In the genomic region with DNA sequence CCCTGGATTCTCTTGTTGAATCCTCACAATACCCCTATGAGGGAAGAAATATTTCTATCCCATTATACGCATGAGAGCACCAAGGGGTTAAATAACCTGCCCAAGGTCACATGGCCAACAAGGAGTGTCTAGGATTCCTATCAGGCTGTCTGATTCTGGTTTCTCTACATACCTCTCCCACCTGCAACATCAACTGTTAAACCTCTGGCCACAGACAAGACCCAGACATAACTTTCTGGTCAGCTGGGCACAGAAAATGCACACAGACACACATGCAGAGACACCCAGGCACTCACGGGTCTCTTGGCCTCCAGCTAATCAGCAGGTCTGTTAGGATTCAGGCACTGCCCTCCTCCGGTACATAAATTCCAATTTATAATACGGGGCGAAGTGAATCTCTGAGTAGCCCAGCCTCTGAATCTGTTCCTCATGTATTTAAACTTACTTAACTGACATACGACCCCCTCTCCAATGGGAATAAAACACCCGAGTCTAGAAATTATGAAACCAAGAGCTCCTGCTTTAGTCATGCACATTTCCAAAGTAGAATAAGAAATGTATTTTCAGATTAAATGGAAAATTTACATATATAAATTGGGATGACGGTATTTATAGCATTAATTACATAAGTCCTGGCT, we compare ENCODE assay signal across 8 cellular contexts. TPM values are rescaled to one million over a fixed set of nuclear protein-coding genes. Genes with fewer than 3 reads are reported as not detected.
DNase-seq lines count a peak whose midpoint lies in the region; ATAC-seq and TF ChIP-seq lines count a peak whose summit lies in the region.

No MANE protein-coding gene starts in this region.

- intact Hi-C loops in esophagus squamous epithelium (cut with DNase I): no loop called here

- 24 to 26% methylated on average over 7 of the region's 8 CpGs for WGBS in esophagus squamous epithelium, 2 donors

- TF ChIP-seq POLR2A in esophagus squamous epithelium (IDR thresholded peaks at IDR 0.05): no peak

- H3K27me3 ChIP-seq in esophagus squamous epithelium: no peaks in the 10 kb centered on the region

- H3K4me1 ChIP-seq in esophagus squamous epithelium: peaks cover 34 to 70% (median 43%) of the 10 kb centered on the region in 3 donors

- DNase-seq in ELF-1 (ENCODE audit: low read depth, low spot score): peak; percentile 40
- DNase-seq in SK-N-MC (ENCODE audit: low read depth, low spot score): no peak
- no peak for DNase-seq in esophagus squamous epithelium (lab: John Stamatoyannopoulos, UW)
- DNase-seq in pons (ENCODE audit: low spot score): peak; percentile 61
- DNase-seq in DMS114 treated with DMSO at 0.1 percent for 48 hours (lab: John Stamatoyannopoulos, UW; ENCODE audit: unreplicated experiment): no peak
- no peak for DNase-seq in AG08396 (ENCODE audit: low spot score)
- no peak for DNase-seq in putamen (ENCODE audit: low spot score)

- no peak overlapping the region for H3K27ac ChIP-seq in SK-N-MC
- H3K27ac ChIP-seq in esophagus squamous epithelium: peak overlapping the region; percentile 82 to 91 (median 87)

- ATAC-seq in HG02798 (IDR thresholded peaks at IDR 0.05; ENCODE audit: poor library complexity, unreplicated experiment): no peak

- H3K4me3 ChIP-seq in SK-N-MC (peak overlapping the region; percentile 82), esophagus squamous epithelium (peak overlapping the region in 3 of 4 donors; percentile 80 to 96 (median 93))

- H3K9me3 ChIP-seq in SK-N-MC (ENCODE audit: low read depth, low read length): no peaks in the 10 kb centered on the region
- no peaks in the 10 kb centered on the region for H3K9me3 ChIP-seq in esophagus squamous epithelium

- H3K9ac ChIP-seq in SK-N-MC (ENCODE audit: insufficient read length): no peak overlapping the region

- no peak for TF ChIP-seq CTCF in esophagus squamous epithelium (IDR thresholded peaks at IDR 0.05)

- H3K36me3 ChIP-seq in SK-N-MC (ENCODE audit: insufficient read depth, low read length) (no peaks in the 10 kb centered on the region), esophagus squamous epithelium (no peaks in the 10 kb centered on the region)

RNA-seq across cellular contexts. Expression of a gene that starts 1.5 kb away (rescaled TPM):
- 10 to 100 TPM; 31.9 to 44.9 (median 38.3) TPM for total RNA-seq in esophagus squamous epithelium

RNA-seq across cellular contexts. Expression of a gene that starts 28.3 kb away (rescaled TPM):
- total RNA-seq in esophagus squamous epithelium: under 1 TPM in 2 of 4 donors, not detected in 2; 0.19 to 0.29 TPM

RNA-seq across cellular contexts. Expression of a gene that starts 37.5 kb away (rescaled TPM):
- total RNA-seq in esophagus squamous epithelium: under 1 TPM in 2 of 4 donors, not detected in 2; 0.13 to 0.45 TPM

RNA-seq across cellular contexts. Expression of a gene that starts 38.2 kb away (rescaled TPM):
- total RNA-seq in esophagus squamous epithelium: 1 to 10 TPM; 2.2 to 7.6 (median 4.6) TPM

RNA-seq across cellular contexts. Expression of a gene that starts 54.9 kb away (rescaled TPM):
- 10 to 100 TPM in 1 of 4 donors, 1 to 10 TPM in 3; 2.7 to 10.7 (median 3.7) TPM for total RNA-seq in esophagus squamous epithelium

Comparison
In these comparisons a context has a peak if more than half of its experiments do, and no peak if none do; other contexts are left out.
1. DNase-seq: peak in ELF-1 (single experiment) and pons (single experiment); none in SK-N-MC (single experiment), esophagus squamous epithelium (single experiment), DMS114 treated with DMSO at 0.1 percent for 48 hours (single experiment), AG08396 (single experiment) and putamen (single experiment).